Comparison of ENCODE assay signal across 23 cellular contexts in genomic region chr19:38524994-38525634, GRCh38.
"Had no signal": no experiment of that assay in that cellular context is flagged by ENCODE, and none has a peak within 500 bp of the region (broad histone marks: within the 10 kb centered on the region; RNA-seq: fewer than 3 reads in every experiment).

No MANE protein-coding gene starts in this region.

- FAIRE-seq: RCC 7860 had no signal

- DNase-seq: IMR-90, Karpas-422, KG1, MG63, NCI-H1092, NCI-H1105 treated with DMSO at 0.1 percent for 48 hours, NCI-H1417 treated with DMSO at 0.1 percent for 48 hours, NCI-H146, NCI-H1694 treated with DMSO at 0.1 percent for 48 hours, NCI-H1930, NCI-H2081, NCI-H2107, NCI-H2227 treated with DMSO at 0.1 percent for 48 hours, NCI-H524, NCI-H526 treated with DMSO at 0.1 percent for 48 hours, NCI-H748 treated with DMSO at 0.1 percent for 48 hours, Right ventricle myocardium superior, RPMI8226, SIG-M5, SK-N-SH, SW 1271 had no signal

- H3K27ac ChIP-seq: SJSA1 had no signal

- H3K9ac ChIP-seq: SK-N-SH had no signal

- H3K36me3 ChIP-seq: MG63, SJSA1 had no signal

- H3K4me2 ChIP-seq: SK-N-SH had no signal

- H3K9me3 ChIP-seq: MG63, SJSA1, SK-N-SH had no signal

- H3K4me3 ChIP-seq: MG63, SJSA1 had no signal

- H3K4me1 ChIP-seq: SJSA1 had no signal
